In genomic region chr3:50237754-50238548, GRCh38 we compare ENCODE assay signal across 8 cellular contexts. TPM values are rescaled to one million over a fixed set of nuclear protein-coding genes. Genes with fewer than 3 reads are reported as not detected.
DNase-seq lines count a peak whose midpoint lies in the region; ATAC-seq and TF ChIP-seq lines count a peak whose summit lies in the region.

No MANE protein-coding gene starts in this region.

- H3K27me3 Mint-ChIP-seq in activated T-cell treated with anti-CD3 and anti-CD28 coated beads, Interleukin-2, amount 50 U/mL, for 4 hours (ENCODE audit: low read depth): no peaks in the 10 kb centered on the region
- H3K27me3 Mint-ChIP-seq in naive thymus-derived CD4-positive, alpha-beta T cell: no peaks in the 10 kb centered on the region
- H3K27me3 Mint-ChIP-seq in stimulated activated memory B cell treated with anti-CD40 and anti-IgM and Interleukin-4, amounts not matched to agents 10 μg/mL and 1 μg/mL and 100 μg/mL, for 72 hours: no peaks in the 10 kb centered on the region

- peaks cover 69% of the 10 kb centered on the region for H3K79me2 ChIP-seq in PC-3 (ENCODE audit: low read length)

- H3K9me3 ChIP-seq in PC-3 (ENCODE audit: low read length): no peaks in the 10 kb centered on the region
- no peaks in the 10 kb centered on the region for H3K9me3 ChIP-seq in esophagus squamous epithelium
- H3K9me3 ChIP-seq in naive thymus-derived CD4-positive, alpha-beta T cell (ENCODE audit: control insufficient read depth in 2 of 3, low read length in 3 of 3): no peaks in the 10 kb centered on the region

- no peak for TF ChIP-seq CTCF in PC-3 (conservative IDR thresholded peaks at IDR 0.05; ENCODE audit: low read depth, low read length)
- TF ChIP-seq CTCF in esophagus squamous epithelium (IDR thresholded peaks at IDR 0.05): no peak

- no peaks in the 10 kb centered on the region for H3K36me3 Mint-ChIP-seq in activated T-cell treated with anti-CD3 and anti-CD28 coated beads, Interleukin-2, amount 50 U/mL, for 4 hours (ENCODE audit: insufficient read depth)
- H3K36me3 Mint-ChIP-seq in naive thymus-derived CD4-positive, alpha-beta T cell: peaks cover 0 to 14% (median 0%) of the 10 kb centered on the region in 5 donors
- H3K36me3 Mint-ChIP-seq in stimulated activated memory B cell treated with anti-CD40 and anti-IgM and Interleukin-4, amounts not matched to agents 10 μg/mL and 1 μg/mL and 100 μg/mL, for 72 hours: peaks cover 33% of the 10 kb centered on the region

- H3K36me3 ChIP-seq in PC-3 (ENCODE audit: low read depth, low read length) (peaks cover 7% of the 10 kb centered on the region; the same call in 1 of the 2 replicates), esophagus squamous epithelium (no peaks in the 10 kb centered on the region)
- peaks cover 5 to 33% (median 7%) of the 10 kb centered on the region in 3 experiments for H3K36me3 ChIP-seq in naive thymus-derived CD4-positive, alpha-beta T cell (ENCODE audit: control insufficient read depth in 2 of 3, insufficient read depth in 3 of 3, low read length in 3 of 3)

- H3K4me2 ChIP-seq in PC-3 (ENCODE audit: low read length): peak overlapping the region; percentile 98

- peak overlapping the region; percentile 85 for H3K9ac ChIP-seq in PC-3 (ENCODE audit: low read length)

- H3K27ac ChIP-seq in PC-3 (ENCODE audit: low read length): peak overlapping the region; percentile 55
- H3K27ac ChIP-seq in esophagus squamous epithelium: peak overlapping the region; percentile 90 to 98 (median 96)
- peak overlapping the region; percentile 84 for H3K27ac ChIP-seq in naive thymus-derived CD4-positive, alpha-beta T cell (ENCODE audit: low read depth, low read length)

- BruUV-seq in PC-3 (replicated peaks; lab: Mats Ljungman, UMichigan): no TSS peak

- H3K4me1 Mint-ChIP-seq in activated T-cell treated with anti-CD3 and anti-CD28 coated beads, Interleukin-2, amount 50 U/mL, for 4 hours (ENCODE audit: low read depth): peaks cover 52% of the 10 kb centered on the region
- H3K4me1 Mint-ChIP-seq in naive thymus-derived CD4-positive, alpha-beta T cell: peaks cover 25 to 60% (median 56%) of the 10 kb centered on the region in 7 donors
- H3K4me1 Mint-ChIP-seq in stimulated activated memory B cell treated with anti-CD40 and anti-IgM and Interleukin-4, amounts not matched to agents 10 μg/mL and 1 μg/mL and 100 μg/mL, for 72 hours: peaks cover 75% of the 10 kb centered on the region

- H3K4me3 ChIP-seq in PC-3 (ENCODE audit: low read length): peak overlapping the region; percentile 78
- H3K4me3 ChIP-seq in esophagus squamous epithelium: peak overlapping the region; percentile 74 to 96 (median 88)
- H3K4me3 ChIP-seq in naive thymus-derived CD4-positive, alpha-beta T cell (ENCODE audit: low read length): peak overlapping the region; percentile 90

- peak overlapping the region; percentile 95 for H3K4me3 Mint-ChIP-seq in activated T-cell treated with anti-CD3 and anti-CD28 coated beads, Interleukin-2, amount 50 U/mL, for 4 hours
- peak overlapping the region; percentile 92 to 99 (median 98) for H3K4me3 Mint-ChIP-seq in naive thymus-derived CD4-positive, alpha-beta T cell
- H3K4me3 Mint-ChIP-seq in stimulated activated memory B cell treated with anti-CD40 and anti-IgM and Interleukin-4, amounts not matched to agents 10 μg/mL and 1 μg/mL and 100 μg/mL, for 72 hours: peak overlapping the region; percentile 98

- H3K27me3 ChIP-seq in PC-3 (ENCODE audit: low read length): no peaks in the 10 kb centered on the region
- no peaks in the 10 kb centered on the region for H3K27me3 ChIP-seq in esophagus squamous epithelium
- H3K27me3 ChIP-seq in naive thymus-derived CD4-positive, alpha-beta T cell (ENCODE audit: control insufficient read depth in 2 of 2, insufficient read depth in 2 of 2, low read length in 2 of 2): no peaks in the 10 kb centered on the region

- peak overlapping the region; percentile 48; the same call in 1 of the 2 replicates for H2AFZ ChIP-seq in PC-3 (ENCODE audit: low read length)

- 0 to 20% methylated on average over 1 of the region's 31 CpGs for WGBS in esophagus squamous epithelium, 2 donors

- TF ChIP-seq POLR2A in GM18505 (IDR thresholded peaks at IDR 0.05; ENCODE audit: borderline replicate concordance, extremely low read depth, insufficient read depth, insufficient read length) (peak; percentile 79), esophagus squamous epithelium (IDR thresholded peaks at IDR 0.05) (peak in 3 of 4 donors; percentile 57 to 81 (median 67))

- intact Hi-C loops in PC-3 (cut with micrococcal nuclease): no loop called here
- intact Hi-C loops in esophagus squamous epithelium (cut with DNase I): no loop called here
- intact Hi-C loops in naive thymus-derived CD4-positive, alpha-beta T cell (cut with micrococcal nuclease): loop anchor here (1.0 to 5.0 kb wide), 16 partner anchors 8 to 1819 kb away; partner anchors contain the start of genes DUSP7 (in 2 of the 2), ARIH2 (in 1 of the 2), C3orf18 (in 1 of the 2) and CISH (in 1 of the 2)

- POLR2A ChIA-PET in PC-3 (lab: Charles Lee; ENCODE audit: unreplicated experiment): no interaction called here
- POLR2A ChIA-PET in naive thymus-derived CD4-positive, alpha-beta T cell (lab: Charles Lee): interaction anchor here (0.6 to 15.6 kb wide), 12 partner anchors 5 to 1151 kb away, joined by 3 to 253 read pairs (median 4); partner anchors contain the start of genes GNAI2 and IFRD2

- DNase-seq in PC-3 (peak; percentile 89), esophagus squamous epithelium (lab: John Stamatoyannopoulos, UW) (peak; percentile 65), HPDE6-E6E7 (ENCODE audit: extremely low spot score) (no peak)
- peak; percentile 80 for DNase-seq in activated T-cell treated with anti-CD3 and anti-CD28 coated beads, Interleukin-2, amount 50 U/mL, for 4 hours
- DNase-seq in naive thymus-derived CD4-positive, alpha-beta T cell: peak; percentile 68 to 88 (median 86)

- CTCF ChIA-PET in PC-3 (lab: Charles Lee): no interaction called here
- CTCF ChIA-PET in naive thymus-derived CD4-positive, alpha-beta T cell (lab: Charles Lee): interaction anchor here (0.6 to 15.3 kb wide), 4 partner anchors 6 to 905 kb away, joined by 4 to 211 read pairs (median 18); no protein-coding TSS in a partner anchor

- peaks cover 15% of the 10 kb centered on the region for H3K4me1 ChIP-seq in PC-3 (ENCODE audit: insufficient read depth, low read length)
- peaks cover 54 to 82% (median 57%) of the 10 kb centered on the region in 3 donors for H3K4me1 ChIP-seq in esophagus squamous epithelium
- H3K4me1 ChIP-seq in naive thymus-derived CD4-positive, alpha-beta T cell (ENCODE audit: control insufficient read depth in 2 of 2, insufficient read depth in 2 of 2, low read length in 2 of 2): peaks cover 51 to 56% of the 10 kb centered on the region in 2 donors

- no peaks in the 10 kb centered on the region for H3K9me3 Mint-ChIP-seq in activated T-cell treated with anti-CD3 and anti-CD28 coated beads, Interleukin-2, amount 50 U/mL, for 4 hours
- no peaks in the 10 kb centered on the region for H3K9me3 Mint-ChIP-seq in naive thymus-derived CD4-positive, alpha-beta T cell
- H3K9me3 Mint-ChIP-seq in stimulated activated memory B cell treated with anti-CD40 and anti-IgM and Interleukin-4, amounts not matched to agents 10 μg/mL and 1 μg/mL and 100 μg/mL, for 72 hours: no peaks in the 10 kb centered on the region

- peak overlapping the region; percentile 87 to 97 (median 95) for H3K27ac Mint-ChIP-seq in naive thymus-derived CD4-positive, alpha-beta T cell
- peak overlapping the region; percentile 95 for H3K27ac Mint-ChIP-seq in stimulated activated memory B cell treated with anti-CD40 and anti-IgM and Interleukin-4, amounts not matched to agents 10 μg/mL and 1 μg/mL and 100 μg/mL, for 72 hours

- ATAC-seq in GM18505 (IDR thresholded peaks at IDR 0.05; ENCODE audit: unreplicated experiment) (no peak), HG03108 (IDR thresholded peaks at IDR 0.05; ENCODE audit: unreplicated experiment) (peak; percentile 31), PC-3 (peak; percentile 41)
- peak; percentile 56 to 59 for ATAC-seq in activated T-cell treated with anti-CD3 and anti-CD28 coated beads, Interleukin-2, amount 50 U/mL, for 4 hours
- ATAC-seq in naive thymus-derived CD4-positive, alpha-beta T cell: peak; percentile 53
- ATAC-seq in stimulated activated memory B cell treated with anti-CD40 and anti-IgM and Interleukin-4, amounts not matched to agents 10 μg/mL and 1 μg/mL and 100 μg/mL, for 72 hours: peak; percentile 67

- H4K20me1 ChIP-seq in PC-3 (ENCODE audit: low read length): peaks cover 42% of the 10 kb centered on the region

- peaks cover 5% of the 10 kb centered on the region for H3F3A ChIP-seq in PC-3 (ENCODE audit: low read length, unreplicated experiment)

- H3K9me2 ChIP-seq in PC-3 (replicated peaks; ENCODE audit: low read length): no peaks in the 10 kb centered on the region

RNA-seq across cellular contexts. Expression of gene GNAI2, which starts 1.9 kb away (rescaled TPM):
- total RNA-seq in PC-3 (2014; rRNA removed) (221 and 254 TPM in 2 replicates), esophagus squamous epithelium (100 to 1,000 TPM in 2 of 4 donors, 10 to 100 TPM in 2; 39.8 to 122 (median 76.5) TPM)
- total RNA-seq in activated T-cell treated with anti-CD3 and anti-CD28 coated beads, Interleukin-2, amount 50 U/mL, for 4 hours: 100 to 1,000 TPM; 160 to 175 (median 172) TPM
- total RNA-seq in naive thymus-derived CD4-positive, alpha-beta T cell: 100 to 1,000 TPM; 225 to 442 (median 282) TPM
- 100 to 1,000 TPM; 443 to 527 TPM for polyA plus RNA-seq in naive thymus-derived CD4-positive, alpha-beta T cell

RNA-seq across cellular contexts. Expression of gene SEMA3B, which starts 31.0 kb away (rescaled TPM):
- total RNA-seq in PC-3 (2014; rRNA removed) (40.1 and 63.9 TPM in 2 replicates), esophagus squamous epithelium (1 to 10 TPM in 3 of 4 donors, under 1 TPM in 1; 0.70 to 8.2 (median 2.4) TPM)
- under 1 TPM; 0.35 to 0.55 (median 0.52) TPM for total RNA-seq in activated T-cell treated with anti-CD3 and anti-CD28 coated beads, Interleukin-2, amount 50 U/mL, for 4 hours
- 1 to 10 TPM in 3 of 5 experiments, under 1 TPM in 2; 0.73 to 3.7 (median 1.4) TPM for total RNA-seq in naive thymus-derived CD4-positive, alpha-beta T cell
- not detected for polyA plus RNA-seq in naive thymus-derived CD4-positive, alpha-beta T cell

RNA-seq across cellular contexts. Expression of gene SLC38A3, which starts 32.9 kb away (rescaled TPM):
- total RNA-seq in PC-3 (2014; rRNA removed) (0.17 and 3.3 TPM in 2 replicates), esophagus squamous epithelium (not detected)
- total RNA-seq in activated T-cell treated with anti-CD3 and anti-CD28 coated beads, Interleukin-2, amount 50 U/mL, for 4 hours: under 1 TPM in 2 of 3 donors, not detected in 1; 0.08 to 0.52 TPM
- total RNA-seq in naive thymus-derived CD4-positive, alpha-beta T cell: 1 to 10 TPM in 1 of 5 experiments, not detected in 4; 1.8 TPM
- polyA plus RNA-seq in naive thymus-derived CD4-positive, alpha-beta T cell: not detected

RNA-seq across cellular contexts. Expression of gene LSMEM2, which starts 40.9 kb away (rescaled TPM):
- total RNA-seq in PC-3 (2014; rRNA removed) (not detected in 2 replicates), esophagus squamous epithelium (not detected)
- under 1 TPM in 1 of 3 donors, not detected in 2; 0.13 TPM for total RNA-seq in activated T-cell treated with anti-CD3 and anti-CD28 coated beads, Interleukin-2, amount 50 U/mL, for 4 hours
- total RNA-seq in naive thymus-derived CD4-positive, alpha-beta T cell: not detected
- under 1 TPM in 1 of 2 donors, not detected in 1; 0.15 TPM for polyA plus RNA-seq in naive thymus-derived CD4-positive, alpha-beta T cell

RNA-seq across cellular contexts. Expression of gene GNAT1, which starts 46.5 kb away (rescaled TPM):
- total RNA-seq in PC-3 (2014; rRNA removed) (0.22 TPM in 1 of 2 replicates, not detected in the other), esophagus squamous epithelium (not detected)
- not detected for total RNA-seq in activated T-cell treated with anti-CD3 and anti-CD28 coated beads, Interleukin-2, amount 50 U/mL, for 4 hours
- total RNA-seq in naive thymus-derived CD4-positive, alpha-beta T cell: 1 to 10 TPM in 1 of 5 experiments, under 1 TPM in 1, not detected in 3; 0.24 to 1.2 TPM
- polyA plus RNA-seq in naive thymus-derived CD4-positive, alpha-beta T cell: not detected

Comparison
In these comparisons a context has a peak if more than half of its experiments do, and no peak if none do; other contexts are left out.
1. intact Hi-C loops: an anchor here in naive thymus-derived CD4-positive, alpha-beta T cell (1.0 to 5.0 kb wide); none called in PC-3 and esophagus squamous epithelium.